Comparison of ENCODE assay signal across 30 cellular contexts in the genomic region with DNA sequence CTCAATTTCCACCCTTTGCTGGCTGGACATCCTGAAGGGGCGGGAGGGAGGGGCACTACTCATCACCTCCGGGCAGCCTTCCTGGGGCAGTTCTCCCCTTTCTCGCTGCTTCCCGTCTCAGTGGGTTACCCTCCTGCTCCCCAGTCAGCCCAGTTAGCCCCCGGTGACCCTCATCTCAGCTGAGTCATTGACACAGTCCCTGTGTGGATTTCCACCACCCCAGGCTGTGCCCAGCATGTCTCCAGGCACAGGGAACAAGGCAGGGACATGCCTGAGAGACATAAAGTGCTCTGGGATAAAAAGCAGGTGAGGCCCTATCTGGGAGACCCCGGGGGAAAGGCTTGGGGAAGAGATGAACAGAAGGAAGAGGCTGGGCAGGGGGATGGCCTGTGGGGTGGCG.
"Had no signal": no experiment of that assay in that cellular context is flagged by ENCODE, and none has a peak within 500 bp of the region (broad histone marks: within the 10 kb centered on the region; RNA-seq: fewer than 3 reads in every experiment).

No MANE protein-coding gene starts in this region.

- H3K9me3 Mint-ChIP-seq: activated naive CD8-positive, alpha-beta T cell treated with anti-CD3 and anti-CD28 coated beads, Interleukin-2, amount 50 U/mL, for 24 hours; activated T-cell treated with anti-CD3 and anti-CD28 coated beads, Interleukin-2, amount 50 U/mL, for 72 hours; natural killer cell treated with Interleukin-12 subunit alpha and Interleukin-12 subunit beta and Interleukin-15 and Interleukin-18, amount 100 ng/mL, for 72 hours had no signal

- H3K27me3 ChIP-seq: heart left ventricle, left lung, neutrophil, thyroid gland, upper lobe of left lung, vagina had no signal

- H3K36me3 ChIP-seq: heart left ventricle, left lung, lower lobe of right lung, neutrophil, stomach, thyroid gland, upper lobe of left lung, vagina had no signal

- ATAC-seq: activated naive CD8-positive, alpha-beta T cell treated with anti-CD3 and anti-CD28 coated beads, Interleukin-2, amount 50 U/mL, for 24 hours; activated T-cell treated with anti-CD3 and anti-CD28 coated beads, Interleukin-2, amount 50 U/mL, for 72 hours; left lung; natural killer cell treated with Interleukin-12 subunit alpha and Interleukin-12 subunit beta and Interleukin-15 and Interleukin-18, amount 100 ng/mL, for 72 hours; sciatic nerve had no signal

- H3K27me3 Mint-ChIP-seq: activated CD4-positive, alpha-beta T cell treated with anti-CD3 and anti-CD28 coated beads, Interleukin-2, amount 10 ng/mL, durations not matched to agents 7 days and 5 days; activated naive CD8-positive, alpha-beta T cell treated with anti-CD3 and anti-CD28 coated beads, Interleukin-2, amount 50 U/mL, for 24 hours; natural killer cell treated with Interleukin-12 subunit alpha and Interleukin-12 subunit beta and Interleukin-15 and Interleukin-18, amount 100 ng/mL, for 72 hours had no signal

- H3K4me3 Mint-ChIP-seq: activated CD4-positive, alpha-beta T cell treated with anti-CD3 and anti-CD28 coated beads, Interleukin-2, amount 10 ng/mL, durations not matched to agents 7 days and 5 days; natural killer cell treated with Interleukin-12 subunit alpha and Interleukin-12 subunit beta and Interleukin-15 and Interleukin-18, amount 100 ng/mL, for 72 hours had no signal

- FAIRE-seq: colon had no signal

- DNase-seq: activated CD4-positive, alpha-beta T cell treated with anti-CD3 and anti-CD28 coated beads, Interleukin-2, amount 10 ng/mL, durations not matched to agents 7 days and 5 days; activated CD4-positive, CD25-positive, alpha-beta regulatory T cell treated with anti-CD3 and anti-CD28 coated beads, Interleukin-2, amount 50 U/mL, for 72 hours; activated effector memory CD4-positive, alpha-beta T cell treated with Interleukin-2 at 50 U/mL for 16 hours; activated naive CD4-positive, alpha-beta T cell treated with Interleukin-2 at 50 U/mL for 16 hours; activated naive CD8-positive, alpha-beta T cell treated with anti-CD3 and anti-CD28 coated beads, Interleukin-2, amount 50 U/mL, for 24 hours; activated T-cell treated with anti-CD3 and anti-CD28 coated beads for 4 hours; activated T-cell treated with anti-CD3 and anti-CD28 coated beads, Interleukin-2, amount 50 U/mL, for 72 hours; amygdala; dermis blood vessel endothelial cell; effector CD8-positive, alpha-beta T cell; heart left ventricle; hypothalamus; kidney glomerular epithelial cell; left lung; lower lobe of right lung; mesendoderm; retina; stimulated activated CD4-positive, alpha-beta T cell treated with anti-CD3 and anti-CD28 coated beads, Interleukin-12 subunit alpha, Interleukin-12 subunit beta, amount 100 ng/mL, for 4 hours; stimulated activated CD4-positive, alpha-beta T cell treated with anti-CD3 and anti-CD28 coated beads, Interleukin-4, amount 100 ng/mL, for 1 hour; stomach; SW 1271; T-helper 2 cell; thyroid gland; upper lobe of left lung had no signal

- H3K27ac ChIP-seq: heart left ventricle, left lung, lower lobe of right lung, neutrophil, skin epidermis, stomach, thyroid gland, upper lobe of left lung, vagina had no signal

- H3K4me3 ChIP-seq: heart left ventricle, left lung, lower lobe of right lung, skin epidermis, stomach, thyroid gland, upper lobe of left lung, vagina had no signal

- H3K27ac Mint-ChIP-seq: activated CD4-positive, alpha-beta T cell treated with anti-CD3 and anti-CD28 coated beads, Interleukin-2, amount 10 ng/mL, durations not matched to agents 7 days and 5 days; activated T-cell treated with anti-CD3 and anti-CD28 coated beads, Interleukin-2, amount 50 U/mL, for 72 hours; natural killer cell treated with Interleukin-12 subunit alpha and Interleukin-12 subunit beta and Interleukin-15 and Interleukin-18, amount 100 ng/mL, for 72 hours had no signal

- H3K4me1 ChIP-seq: heart left ventricle, left lung, lower lobe of right lung, stomach, thyroid gland, upper lobe of left lung, vagina had no signal

- H3K36me3 Mint-ChIP-seq: natural killer cell treated with Interleukin-12 subunit alpha and Interleukin-12 subunit beta and Interleukin-15 and Interleukin-18, amount 100 ng/mL, for 72 hours had no signal

- H3K9me3 ChIP-seq: heart left ventricle, left lung, lower lobe of right lung, neutrophil, stomach, thyroid gland, upper lobe of left lung, vagina had no signal
